ENCODE assay signal across 19 cellular contexts in genomic region chr16:69479806-69480205, GRCh38. TPM values are rescaled to one million over a fixed set of nuclear protein-coding genes. Genes with fewer than 3 reads are reported as not detected.
DNase-seq lines count a peak whose midpoint lies in the region; ATAC-seq and TF ChIP-seq lines count a peak whose summit lies in the region.
"Had no signal": no experiment of that assay in that cellular context is flagged by ENCODE, and none has a peak within 500 bp of the region (broad histone marks: within the 10 kb centered on the region; RNA-seq: fewer than 3 reads in every experiment).

No MANE protein-coding gene starts in this region.

- H3K9me3 Mint-ChIP-seq in endothelial cell (ENCODE audit: unreplicated experiment) = no peaks in the 10 kb centered on the region
- H3K9me3 Mint-ChIP-seq: CD8-positive, alpha-beta memory T cell had no signal

- no peak for TF ChIP-seq CTCF in HEK293 (tag by site-specific recombination; IDR thresholded peaks at IDR 0.05)
- TF ChIP-seq CTCF in RWPE2 (IDR thresholded peaks at IDR 0.05; ENCODE audit: poor library complexity, severe bottlenecking) = no peak
- TF ChIP-seq CTCF in endothelial cell (IDR thresholded peaks at IDR 0.05; ENCODE audit: unreplicated experiment) = no peak

- H3K27ac ChIP-seq in HEK293 (ENCODE audit: extremely low read depth, low read depth, low read length) = no peak overlapping the region
- H3K27ac ChIP-seq in RWPE2 (ENCODE audit: poor library complexity, severe bottlenecking) = peak overlapping the region; percentile 24
- H3K27ac ChIP-seq in trophoblast cell (ENCODE audit: low read depth, low read length) = no peak overlapping the region
- H3K27ac ChIP-seq: Peyer's patch had no signal

- no peaks in the 10 kb centered on the region for H3K79me2 ChIP-seq in trophoblast cell (ENCODE audit: control insufficient read depth, insufficient read depth, low read length, poor library complexity)

- no peak overlapping the region for H4K91ac ChIP-seq in trophoblast cell (ENCODE audit: low read depth, low read length)

- H4K8ac ChIP-seq in trophoblast cell (ENCODE audit: low read depth, low read length) = no peak overlapping the region

- H2AFZ ChIP-seq in trophoblast cell (ENCODE audit: insufficient read depth, low read length, poor library complexity) = no peak overlapping the region

- H3K18ac ChIP-seq in trophoblast cell (ENCODE audit: low read length) = no peak overlapping the region

- peak; percentile 15; the same call in 1 of the 3 replicates for ATAC-seq in RWPE2 (ENCODE audit: low read depth)
- no peak for ATAC-seq in sciatic nerve
- no peak for ATAC-seq in left lobe of liver
- ATAC-seq: SK-N-SH treated with all-trans-retinoic acid at 6 μM for 48 hours had no signal

- H3K36me3 ChIP-seq in HEK293 (ENCODE audit: control insufficient read depth in 2 of 2, insufficient read depth in 1 of 2, low read length in 2 of 2) = no peaks in the 10 kb centered on the region
- H3K36me3 ChIP-seq in RWPE2 (ENCODE audit: low read depth) = no peaks in the 10 kb centered on the region
- no peaks in the 10 kb centered on the region for H3K36me3 ChIP-seq in trophoblast cell (ENCODE audit: control insufficient read depth in 1 of 2, insufficient read depth in 2 of 2, low read length in 2 of 2)
- H3K36me3 ChIP-seq: Peyer's patch had no signal

- no peak overlapping the region for H4K12ac ChIP-seq in trophoblast cell (ENCODE audit: low read depth, low read length)

- no peak overlapping the region for H2BK12ac ChIP-seq in trophoblast cell (ENCODE audit: low read length)

- H3K4me1 ChIP-seq in HEK293 (ENCODE audit: control insufficient read depth, insufficient read depth, low read length) (0 out of 2 replicates have a peak, but pooled peaks cover 3% of the 10 kb centered on the region), RWPE2 (ENCODE audit: insufficient read depth, poor library complexity, severe bottlenecking) (peaks cover 11% of the 10 kb centered on the region), trophoblast cell (ENCODE audit: control insufficient read depth in 1 of 2, insufficient read depth in 2 of 2, low read length in 2 of 2) (peaks cover 0 to 4% of the 10 kb centered on the region in 2 experiments)
- H3K4me1 ChIP-seq: Peyer's patch had no signal

- WGBS in trophoblast cell (ENCODE audit: extremely low coverage, insufficient coverage, insufficient read length) = no CpG with 5 or more reads among the region's 3 CpGs

- H3K27me3 ChIP-seq in RWPE2 (ENCODE audit: insufficient read depth, poor library complexity, severe bottlenecking) = no peaks in the 10 kb centered on the region
- H3K27me3 ChIP-seq in trophoblast cell (ENCODE audit: insufficient read depth, low read length) = no peaks in the 10 kb centered on the region
- H3K27me3 ChIP-seq: Peyer's patch had no signal

- TF ChIP-seq POLR2A in erythroblast (IDR thresholded peaks at IDR 0.05; ENCODE audit: low read length) = no peak

- H3K23ac ChIP-seq in trophoblast cell (ENCODE audit: low read length) = no peak overlapping the region

- peaks cover 37% of the 10 kb centered on the region for H3K4me1 Mint-ChIP-seq in endothelial cell (ENCODE audit: unreplicated experiment)
- H3K4me1 Mint-ChIP-seq: CD8-positive, alpha-beta memory T cell had no signal

- no peak overlapping the region for H2BK5ac ChIP-seq in trophoblast cell (ENCODE audit: low read depth, low read length, poor library complexity)

- no peak overlapping the region for H3K4me3 Mint-ChIP-seq in endothelial cell (ENCODE audit: unreplicated experiment)
- H3K4me3 Mint-ChIP-seq: CD8-positive, alpha-beta memory T cell had no signal

- no peak overlapping the region for H3K9ac ChIP-seq in trophoblast cell (ENCODE audit: low read length)

- no peak overlapping the region for H3K4ac ChIP-seq in trophoblast cell (ENCODE audit: low read depth, low read length)

- CTCF ChIA-PET in HEK293 (lab: Yijun Ruan, JAX) = no interaction called here

- POLR2A ChIA-PET in HEK293 (lab: Yijun Ruan, JAX) = no interaction called here

- DNase-seq in RWPE2 (ENCODE audit: low spot score) = no peak
- no peak for DNase-seq in endothelial cell (ENCODE audit: low spot score)
- peak; percentile 33 to 66 for DNase-seq in trophoblast cell
- no peak for DNase-seq in sciatic nerve (ENCODE audit: low spot score)
- DNase-seq in erythroblast (lab: John Stamatoyannopoulos, UW) = no peak
- DNase-seq in left lobe of liver (ENCODE audit: low spot score) = no peak
- DNase-seq: C1 segment of cervical spinal cord; CD8-positive, alpha-beta memory T cell; DMS53; H7; Kasumi-1; NCI-H1105; NCI-H2081; NCI-H446 treated with DMSO at 0.1 percent for 48 hours; NCI-H69; Peyer's patch; Right ventricle myocardium superior had no signal

- no peaks in the 10 kb centered on the region for H3K9me3 ChIP-seq in HEK293 (ENCODE audit: control insufficient read depth, insufficient read depth, low read depth, low read length)
- H3K9me3 ChIP-seq in RWPE2 (ENCODE audit: severe bottlenecking) = no peaks in the 10 kb centered on the region
- no peaks in the 10 kb centered on the region for H3K9me3 ChIP-seq in trophoblast cell (ENCODE audit: insufficient read depth, low read depth, low read length)
- H3K9me3 ChIP-seq: Peyer's patch had no signal

- no peak overlapping the region for H3K4me3 ChIP-seq in HEK293 (ENCODE audit: low read depth, low read length)
- no peak overlapping the region for H3K4me3 ChIP-seq in RWPE2 (ENCODE audit: severe bottlenecking)
- H3K4me3 ChIP-seq in trophoblast cell (ENCODE audit: low read depth, low read length) = no peak overlapping the region
- H3K4me3 ChIP-seq: Peyer's patch had no signal

- no peak overlapping the region for H3K14ac ChIP-seq in trophoblast cell (ENCODE audit: low read length)

- no peak overlapping the region for H3K4me2 ChIP-seq in trophoblast cell (ENCODE audit: low read length)

- no peaks in the 10 kb centered on the region for H3K36me3 Mint-ChIP-seq in endothelial cell (ENCODE audit: low read depth, unreplicated experiment)
- H3K36me3 Mint-ChIP-seq: CD8-positive, alpha-beta memory T cell had no signal

- intact Hi-C loops in sciatic nerve (cut with DNase I) = no loop called here

- peak overlapping the region; percentile 22 for H3K27ac Mint-ChIP-seq in endothelial cell (ENCODE audit: unreplicated experiment)
- H3K27ac Mint-ChIP-seq: CD8-positive, alpha-beta memory T cell had no signal

- no peaks in the 10 kb centered on the region for H3K79me1 ChIP-seq in trophoblast cell (ENCODE audit: low read length)

- peaks cover 6% of the 10 kb centered on the region for H3K27me3 Mint-ChIP-seq in endothelial cell (ENCODE audit: unreplicated experiment)

- no peak overlapping the region for H2AK5ac ChIP-seq in trophoblast cell (ENCODE audit: low read length)

- no peak overlapping the region for H2BK120ac ChIP-seq in trophoblast cell (ENCODE audit: insufficient read depth, low read length, poor library complexity)

TF ChIP-seq in HEK293, 187 proteins besides CTCF, POLR2A, EP300 and RAD21:
- TF ChIP-seq ZNF514 (tag by site-specific recombination; IDR thresholded peaks at IDR 0.05) (no peak), ZNF140 (tag by site-specific recombination; IDR thresholded peaks at IDR 0.05) (peak; percentile 83; the same call in 1 of the 2 replicates)

RNA-seq across cellular contexts. Expression of gene CYB5B, which starts 55.4 kb away (rescaled TPM):
- total RNA-seq in endothelial cell (ENCODE audit: unreplicated experiment) (120 TPM), sciatic nerve (62.5 TPM), left lobe of liver (27.1 TPM)
- polyA plus RNA-seq in trophoblast cell (2013) = 103 and 111 TPM in 2 replicates

Comparison
In these comparisons a context has a peak if more than half of its experiments do, and no peak if none do; other contexts are left out.
1. DNase-seq: peak in trophoblast cell (2 of 2); none in RWPE2 (single experiment), endothelial cell (single experiment), sciatic nerve (single experiment), erythroblast (0 of 2) and left lobe of liver (single experiment).